In genomic region chr2:30625600-30626208, GRCh38 we compare ENCODE assay signal across 25 cellular contexts.
DNase-seq lines count a peak whose midpoint lies in the region; ATAC-seq and TF ChIP-seq lines count a peak whose summit lies in the region.
"Had no signal": no experiment of that assay in that cellular context is flagged by ENCODE, and none has a peak within 500 bp of the region (broad histone marks: within the 10 kb centered on the region; RNA-seq: fewer than 3 reads in every experiment).

No MANE protein-coding gene starts in this region.

- peaks cover 49% of the 10 kb centered on the region for H3K4me1 Mint-ChIP-seq in activated T-cell treated with anti-CD3 and anti-CD28 coated beads, Interleukin-2, amount 50 U/mL, for 24 hours (ENCODE audit: low read depth)
- peaks cover 46% of the 10 kb centered on the region for H3K4me1 Mint-ChIP-seq in activated naive CD8-positive, alpha-beta T cell treated with anti-CD3 and anti-CD28 coated beads for 36 hours
- H3K4me1 Mint-ChIP-seq in nephron progenitor cell = no peaks in the 10 kb centered on the region

- CTCF ChIA-PET in OCI-LY7 (lab: Charles Lee; ENCODE audit: unreplicated experiment) = no interaction called here

- POLR2A ChIA-PET in OCI-LY7 (lab: Charles Lee) = no interaction called here

- DNase-seq in activated T-cell treated with anti-CD3 and anti-CD28 coated beads, Interleukin-2, amount 50 U/mL, for 24 hours = no peak
- no peak for DNase-seq in activated T-cell treated with anti-CD3 and anti-CD28 coated beads, Interleukin-2, amount 50 U/mL, for 48 hours
- DNase-seq in activated naive CD8-positive, alpha-beta T cell treated with anti-CD3 and anti-CD28 coated beads for 36 hours = no peak
- DNase-seq in nephron progenitor cell (no peak), OCI-LY7 (ENCODE audit: low spot score) (no peak), NOMO-1 treated with dmso at 0.1 percent for 144 hours (lab: John Stamatoyannopoulos, UW; ENCODE audit: unreplicated experiment) (no peak), NCI-H1092 (lab: John Stamatoyannopoulos, UW) (no peak)
- DNase-seq: activated CD4-positive, alpha-beta T cell treated with anti-CD3 and anti-CD28 coated beads for 1 hour; COR-L47; HFFc6; kidney glomerular epithelial cell; naive B cell; NCI-H1092 treated with DMSO at 0.1 percent for 48 hours; NCI-H2081 treated with DMSO at 0.1 percent for 48 hours; NCI-H510A; occipital lobe; spleen; stimulated activated CD4-positive, alpha-beta T cell treated with anti-CD3 and anti-CD28 coated beads, Interleukin-4, amount 100 ng/mL, for 24 hours; T1000 had no signal

- TF ChIP-seq CTCF in nephron progenitor cell (IDR thresholded peaks at IDR 0.05) (no peak), OCI-LY7 (conservative IDR thresholded peaks at IDR 0.05; ENCODE audit: low read length) (no peak)

- no peaks in the 10 kb centered on the region for H3K4me1 ChIP-seq in OCI-LY7 (ENCODE audit: insufficient read depth, low read length, poor library complexity, severe bottlenecking)

- no peaks in the 10 kb centered on the region for H3K9me2 ChIP-seq in OCI-LY7 (ENCODE audit: insufficient read depth, low read length)

- H3K4me3 ChIP-seq in OCI-LY7 (ENCODE audit: low read depth, low read length, poor library complexity, severe bottlenecking) = no peak overlapping the region
- H3K4me3 ChIP-seq: coronary artery, spleen had no signal

- peak; percentile 41 for ATAC-seq in HG02885 (IDR thresholded peaks at IDR 0.05; ENCODE audit: poor library complexity, unreplicated experiment)
- ATAC-seq: SK-N-SH treated with all-trans-retinoic acid at 6 μM for 48 hours had no signal

- no peak overlapping the region for H3K4me3 Mint-ChIP-seq in activated T-cell treated with anti-CD3 and anti-CD28 coated beads, Interleukin-2, amount 50 U/mL, for 24 hours
- H3K4me3 Mint-ChIP-seq in activated naive CD8-positive, alpha-beta T cell treated with anti-CD3 and anti-CD28 coated beads for 36 hours = no peak overlapping the region
- H3K4me3 Mint-ChIP-seq in nephron progenitor cell = no peak overlapping the region
- H3K4me3 Mint-ChIP-seq: HFFc6, type B pancreatic cell had no signal

- H3K27ac ChIP-seq in OCI-LY7 (ENCODE audit: low read depth, low read length, poor library complexity, severe bottlenecking) = no peak overlapping the region
- H3K27ac ChIP-seq: coronary artery, HL-60, RWPE1, spleen had no signal

- no peaks in the 10 kb centered on the region for H4K20me1 ChIP-seq in OCI-LY7 (ENCODE audit: insufficient read depth, low read length)

- H3K9me3 Mint-ChIP-seq in activated T-cell treated with anti-CD3 and anti-CD28 coated beads, Interleukin-2, amount 50 U/mL, for 24 hours = no peaks in the 10 kb centered on the region
- peaks cover 3% of the 10 kb centered on the region for H3K9me3 Mint-ChIP-seq in activated naive CD8-positive, alpha-beta T cell treated with anti-CD3 and anti-CD28 coated beads for 36 hours
- peaks cover 9% of the 10 kb centered on the region for H3K9me3 Mint-ChIP-seq in nephron progenitor cell
- H3K9me3 Mint-ChIP-seq: HFFc6 had no signal

- H3K9me3 ChIP-seq in OCI-LY7 (ENCODE audit: low read length) = no peaks in the 10 kb centered on the region
- H3K9me3 ChIP-seq: spleen had no signal

- intact Hi-C loops in OCI-LY7 (cut with micrococcal nuclease; ENCODE audit: unreplicated experiment) = no loop called here

- no TSS peak for BruUV-seq in OCI-LY7 (replicated peaks; lab: Mats Ljungman, UMichigan)

- no peaks in the 10 kb centered on the region for H3K36me3 ChIP-seq in OCI-LY7 (ENCODE audit: insufficient read depth, low read length)

- no peak overlapping the region for H2AFZ ChIP-seq in OCI-LY7 (ENCODE audit: low read length)

- H3K27me3 Mint-ChIP-seq in activated T-cell treated with anti-CD3 and anti-CD28 coated beads, Interleukin-2, amount 50 U/mL, for 24 hours = no peaks in the 10 kb centered on the region
- no peaks in the 10 kb centered on the region for H3K27me3 Mint-ChIP-seq in activated naive CD8-positive, alpha-beta T cell treated with anti-CD3 and anti-CD28 coated beads for 36 hours
- H3K27me3 Mint-ChIP-seq in nephron progenitor cell (ENCODE audit: low read depth, poor library complexity) = peaks cover 3% of the 10 kb centered on the region
- H3K27me3 Mint-ChIP-seq: naive B cell, type B pancreatic cell had no signal

- H3K27ac Mint-ChIP-seq in activated T-cell treated with anti-CD3 and anti-CD28 coated beads, Interleukin-2, amount 50 U/mL, for 24 hours = peak overlapping the region; percentile 19
- peak overlapping the region; percentile 73 for H3K27ac Mint-ChIP-seq in activated naive CD8-positive, alpha-beta T cell treated with anti-CD3 and anti-CD28 coated beads for 36 hours
- H3K27ac Mint-ChIP-seq in nephron progenitor cell = peak overlapping the region; percentile 44
- H3K27ac Mint-ChIP-seq: HFFc6, type B pancreatic cell had no signal

- H3K36me3 Mint-ChIP-seq in activated T-cell treated with anti-CD3 and anti-CD28 coated beads, Interleukin-2, amount 50 U/mL, for 24 hours (ENCODE audit: low read depth) = peaks cover 18% of the 10 kb centered on the region
- H3K36me3 Mint-ChIP-seq in activated naive CD8-positive, alpha-beta T cell treated with anti-CD3 and anti-CD28 coated beads for 36 hours = peaks cover 30% of the 10 kb centered on the region
- peaks cover 34% of the 10 kb centered on the region for H3K36me3 Mint-ChIP-seq in nephron progenitor cell (ENCODE audit: low read depth)

- no peaks in the 10 kb centered on the region for H3K79me2 ChIP-seq in OCI-LY7 (ENCODE audit: insufficient read depth, low read depth, low read length)

- H3K4me2 ChIP-seq in OCI-LY7 (ENCODE audit: low read length) = no peak overlapping the region

Comparison
In these comparisons a context has a peak if more than half of its experiments do, and no peak if none do; other contexts are left out.
1. H3K27ac Mint-ChIP-seq: peak in every context shown above with its lines; median percentile 73 in activated naive CD8-positive, alpha-beta T cell treated with anti-CD3 and anti-CD28 coated beads for 36 hours; 44 in nephron progenitor cell; 19 in activated T-cell treated with anti-CD3 and anti-CD28 coated beads, Interleukin-2, amount 50 U/mL, for 24 hours.